In the genomic region with DNA sequence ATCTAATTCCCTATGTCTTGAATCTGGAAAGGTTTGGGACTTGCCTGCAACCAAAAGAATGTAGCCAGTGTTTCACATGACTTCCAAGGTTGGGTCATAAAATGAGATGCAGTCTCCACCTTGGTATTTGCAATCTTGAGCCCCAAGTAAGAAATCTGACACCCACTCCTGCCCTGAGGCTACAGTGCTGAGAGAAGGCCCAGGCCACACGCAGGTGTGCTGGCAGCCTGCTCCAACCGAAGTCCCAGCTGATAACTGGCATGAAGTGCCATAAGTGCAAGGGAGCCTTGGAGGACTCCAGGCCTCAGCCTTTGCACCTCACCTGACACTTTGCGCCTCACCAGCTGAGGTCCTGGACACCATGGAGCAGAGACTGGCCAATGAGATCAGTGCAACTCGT, we compare ENCODE assay signal across 17 cellular contexts.
A peak's percentile ranks its signal among the peaks of the same experiment; 100 is the strongest.
DNase-seq lines count a peak whose midpoint lies in the region; ATAC-seq and TF ChIP-seq lines count a peak whose summit lies in the region.
"Had no signal": no experiment of that assay in that cellular context is flagged by ENCODE, and none has a peak within 500 bp of the region (broad histone marks: within the 10 kb centered on the region; RNA-seq: fewer than 3 reads in every experiment).

No MANE protein-coding gene starts in this region.

- intact Hi-C loops in Caco-2 (cut with micrococcal nuclease; ENCODE audit: unreplicated experiment): no loop called here

- no peaks in the 10 kb centered on the region for H3K27me3 Mint-ChIP-seq in Caco-2 (ENCODE audit: insufficient read depth, unreplicated experiment)

- TF ChIP-seq CTCF in Caco-2 (IDR thresholded peaks at IDR 0.05; ENCODE audit: insufficient read depth in 1 of 2, low read depth in 1 of 2, low read length in 1 of 2, severe bottlenecking in 1 of 2, unreplicated experiment in 1 of 2): no peak

- no peaks in the 10 kb centered on the region for H3K27me3 ChIP-seq in Caco-2 (replicated peaks; ENCODE audit: control insufficient read depth, insufficient read depth, low read length)
- H3K27me3 ChIP-seq in H7 (ENCODE audit: control insufficient read depth, insufficient read depth, low read length): no peaks in the 10 kb centered on the region
- H3K27me3 ChIP-seq: right atrium auricular region had no signal

- ATAC-seq in SK-N-SH treated with all-trans-retinoic acid at 6 μM for 48 hours: no peak

- DNase-seq in Caco-2 (peak; percentile 24 to 74), H7 (peak; percentile 12), RPMI8226 (peak; percentile 92), kidney tubule cell (ENCODE audit: low spot score) (peak; percentile 59), dermis blood vessel endothelial cell (no peak), hepatic stellate cell (ENCODE audit: low spot score) (no peak), GOT3 (lab: John Stamatoyannopoulos, UW) (no peak)
- DNase-seq: activated CD4-positive, alpha-beta T cell treated with anti-CD3 and anti-CD28 coated beads, Interleukin-2, amount 50 U/mL, for 4 hours; activated T-cell treated with anti-CD3 and anti-CD28 coated beads, Interleukin-2, amount 50 U/mL, for 48 hours; erythroblast; NCI-H345 had no signal

- BruUV-seq in Caco-2 (replicated peaks; lab: Mats Ljungman, UMichigan): no TSS peak

- H3K9me3 ChIP-seq in Caco-2: no peaks in the 10 kb centered on the region
- H3K9me3 ChIP-seq: HAP-1, right atrium auricular region had no signal

- H3K27ac Mint-ChIP-seq in Caco-2 (ENCODE audit: unreplicated experiment): no peak overlapping the region
- H3K27ac Mint-ChIP-seq: B cell, memory B cell had no signal

- no peaks in the 10 kb centered on the region for H3K9me3 Mint-ChIP-seq in Caco-2 (ENCODE audit: unreplicated experiment)
- H3K9me3 Mint-ChIP-seq: memory B cell, neural crest cell had no signal

- H3K4me3 Mint-ChIP-seq in Caco-2 (ENCODE audit: unreplicated experiment): no peak overlapping the region
- H3K4me3 Mint-ChIP-seq: B cell, memory B cell, neural crest cell had no signal

- CTCF ChIA-PET in Caco-2 (lab: Charles Lee): interaction anchor here (1.2 kb wide), 1 partner anchor 11 kb away, joined by 10 read pairs; no protein-coding TSS in a partner anchor

- peaks cover 16% of the 10 kb centered on the region for H3K4me1 Mint-ChIP-seq in Caco-2 (ENCODE audit: low read depth, unreplicated experiment)

- peaks cover 15% of the 10 kb centered on the region for H3K4me1 ChIP-seq in Caco-2
- H3K4me1 ChIP-seq: HAP-1 had no signal

- no peaks in the 10 kb centered on the region for H3K36me3 Mint-ChIP-seq in Caco-2 (ENCODE audit: insufficient read depth, unreplicated experiment)
- H3K36me3 Mint-ChIP-seq: memory B cell had no signal

- POLR2A ChIA-PET in Caco-2 (lab: Charles Lee): no interaction called here

- H3K36me3 ChIP-seq in Caco-2 (ENCODE audit: control insufficient read depth, insufficient read depth, low read length) (no peaks in the 10 kb centered on the region), H7 (replicated peaks; ENCODE audit: control insufficient read depth, insufficient read depth, low read length) (no peaks in the 10 kb centered on the region)
- H3K36me3 ChIP-seq: HAP-1, right atrium auricular region had no signal

- H3K4me3 ChIP-seq in Caco-2 (ENCODE audit: low read depth, low read length): no peak overlapping the region
- H3K4me3 ChIP-seq in H7 (ENCODE audit: insufficient read depth, low read depth, low read length): no peak overlapping the region
- H3K4me3 ChIP-seq: HAP-1, right atrium auricular region had no signal

TF ChIP-seq in SK-N-SH treated with all-trans-retinoic acid at 6 μM for 48 hours, 23 proteins besides CTCF, POLR2A, EP300 and RAD21 (continues in another document):
- TF ChIP-seq ARNTL (CRISPR knock-in tag; IDR thresholded peaks at IDR 0.05; ENCODE audit: borderline replicate concordance, low read depth) (no peak), CSDC2 (CRISPR knock-in tag; IDR thresholded peaks at IDR 0.05) (no peak), ISL1 (CRISPR knock-in tag; IDR thresholded peaks at IDR 0.05) (no peak), RARB (CRISPR knock-in tag; IDR thresholded peaks at IDR 0.05) (no peak), ESRRG (CRISPR knock-in tag; IDR thresholded peaks at IDR 0.05) (no peak), ZC3H10 (CRISPR knock-in tag; IDR thresholded peaks at IDR 0.05) (no peak), ZFP3 (CRISPR knock-in tag; IDR thresholded peaks at IDR 0.05) (no peak), GLIS3 (CRISPR knock-in tag; IDR thresholded peaks at IDR 0.05) (no peak), TOX (CRISPR knock-in tag; IDR thresholded peaks at IDR 0.05; ENCODE audit: borderline replicate concordance) (no peak)
- TF ChIP-seq, protein P1, sequence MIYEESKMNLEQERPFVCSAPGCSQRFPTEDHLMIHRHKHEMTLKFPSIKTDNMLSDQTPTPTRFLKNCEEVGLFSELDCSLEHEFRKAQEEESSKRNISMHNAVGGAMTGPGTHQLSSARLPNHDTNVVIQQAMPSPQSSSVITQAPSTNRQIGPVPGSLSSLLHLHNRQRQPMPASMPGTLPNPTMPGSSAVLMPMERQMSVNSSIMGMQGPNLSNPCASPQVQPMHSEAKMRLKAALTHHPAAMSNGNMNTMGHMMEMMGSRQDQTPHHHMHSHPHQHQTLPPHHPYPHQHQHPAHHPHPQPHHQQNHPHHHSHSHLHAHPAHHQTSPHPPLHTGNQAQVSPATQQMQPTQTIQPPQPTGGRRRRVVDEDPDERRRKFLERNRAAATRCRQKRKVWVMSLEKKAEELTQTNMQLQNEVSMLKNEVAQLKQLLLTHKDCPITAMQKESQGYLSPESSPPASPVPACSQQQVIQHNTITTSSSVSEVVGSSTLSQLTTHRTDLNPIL (CRISPR knock-in tag; IDR thresholded peaks at IDR 0.05; ENCODE audit: low read depth): no peak
- TF ChIP-seq, protein P2, sequence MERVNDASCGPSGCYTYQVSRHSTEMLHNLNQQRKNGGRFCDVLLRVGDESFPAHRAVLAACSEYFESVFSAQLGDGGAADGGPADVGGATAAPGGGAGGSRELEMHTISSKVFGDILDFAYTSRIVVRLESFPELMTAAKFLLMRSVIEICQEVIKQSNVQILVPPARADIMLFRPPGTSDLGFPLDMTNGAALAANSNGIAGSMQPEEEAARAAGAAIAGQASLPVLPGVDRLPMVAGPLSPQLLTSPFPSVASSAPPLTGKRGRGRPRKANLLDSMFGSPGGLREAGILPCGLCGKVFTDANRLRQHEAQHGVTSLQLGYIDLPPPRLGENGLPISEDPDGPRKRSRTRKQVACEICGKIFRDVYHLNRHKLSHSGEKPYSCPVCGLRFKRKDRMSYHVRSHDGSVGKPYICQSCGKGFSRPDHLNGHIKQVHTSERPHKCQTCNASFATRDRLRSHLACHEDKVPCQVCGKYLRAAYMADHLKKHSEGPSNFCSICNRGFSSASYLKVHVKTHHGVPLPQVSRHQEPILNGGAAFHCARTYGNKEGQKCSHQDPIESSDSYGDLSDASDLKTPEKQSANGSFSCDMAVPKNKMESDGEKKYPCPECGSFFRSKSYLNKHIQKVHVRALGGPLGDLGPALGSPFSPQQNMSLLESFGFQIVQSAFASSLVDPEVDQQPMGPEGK (CRISPR knock-in tag; IDR thresholded peaks at IDR 0.05; ENCODE audit: borderline replicate concordance): no peak
- TF ChIP-seq, protein P3, sequence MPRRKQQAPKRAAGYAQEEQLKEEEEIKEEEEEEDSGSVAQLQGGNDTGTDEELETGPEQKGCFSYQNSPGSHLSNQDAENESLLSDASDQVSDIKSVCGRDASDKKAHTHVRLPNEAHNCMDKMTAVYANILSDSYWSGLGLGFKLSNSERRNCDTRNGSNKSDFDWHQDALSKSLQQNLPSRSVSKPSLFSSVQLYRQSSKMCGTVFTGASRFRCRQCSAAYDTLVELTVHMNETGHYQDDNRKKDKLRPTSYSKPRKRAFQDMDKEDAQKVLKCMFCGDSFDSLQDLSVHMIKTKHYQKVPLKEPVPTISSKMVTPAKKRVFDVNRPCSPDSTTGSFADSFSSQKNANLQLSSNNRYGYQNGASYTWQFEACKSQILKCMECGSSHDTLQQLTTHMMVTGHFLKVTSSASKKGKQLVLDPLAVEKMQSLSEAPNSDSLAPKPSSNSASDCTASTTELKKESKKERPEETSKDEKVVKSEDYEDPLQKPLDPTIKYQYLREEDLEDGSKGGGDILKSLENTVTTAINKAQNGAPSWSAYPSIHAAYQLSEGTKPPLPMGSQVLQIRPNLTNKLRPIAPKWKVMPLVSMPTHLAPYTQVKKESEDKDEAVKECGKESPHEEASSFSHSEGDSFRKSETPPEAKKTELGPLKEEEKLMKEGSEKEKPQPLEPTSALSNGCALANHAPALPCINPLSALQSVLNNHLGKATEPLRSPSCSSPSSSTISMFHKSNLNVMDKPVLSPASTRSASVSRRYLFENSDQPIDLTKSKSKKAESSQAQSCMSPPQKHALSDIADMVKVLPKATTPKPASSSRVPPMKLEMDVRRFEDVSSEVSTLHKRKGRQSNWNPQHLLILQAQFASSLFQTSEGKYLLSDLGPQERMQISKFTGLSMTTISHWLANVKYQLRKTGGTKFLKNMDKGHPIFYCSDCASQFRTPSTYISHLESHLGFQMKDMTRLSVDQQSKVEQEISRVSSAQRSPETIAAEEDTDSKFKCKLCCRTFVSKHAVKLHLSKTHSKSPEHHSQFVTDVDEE (CRISPR knock-in tag; IDR thresholded peaks at IDR 0.05): no peak
- TF ChIP-seq, protein P4, sequence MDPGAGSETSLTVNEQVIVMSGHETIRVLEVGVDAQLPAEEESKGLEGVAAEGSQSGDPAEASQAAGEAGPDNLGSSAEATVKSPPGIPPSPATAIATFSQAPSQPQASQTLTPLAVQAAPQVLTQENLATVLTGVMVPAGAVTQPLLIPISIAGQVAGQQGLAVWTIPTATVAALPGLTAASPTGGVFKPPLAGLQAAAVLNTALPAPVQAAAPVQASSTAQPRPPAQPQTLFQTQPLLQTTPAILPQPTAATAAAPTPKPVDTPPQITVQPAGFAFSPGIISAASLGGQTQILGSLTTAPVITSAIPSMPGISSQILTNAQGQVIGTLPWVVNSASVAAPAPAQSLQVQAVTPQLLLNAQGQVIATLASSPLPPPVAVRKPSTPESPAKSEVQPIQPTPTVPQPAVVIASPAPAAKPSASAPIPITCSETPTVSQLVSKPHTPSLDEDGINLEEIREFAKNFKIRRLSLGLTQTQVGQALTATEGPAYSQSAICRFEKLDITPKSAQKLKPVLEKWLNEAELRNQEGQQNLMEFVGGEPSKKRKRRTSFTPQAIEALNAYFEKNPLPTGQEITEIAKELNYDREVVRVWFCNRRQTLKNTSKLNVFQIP (CRISPR knock-in tag; IDR thresholded peaks at IDR 0.05; ENCODE audit: borderline replicate concordance, low read depth): no peak

Comparison
In these comparisons a context has a peak if more than half of its experiments do, and no peak if none do; other contexts are left out.
1. DNase-seq: peak in Caco-2 (2 of 2), H7 (single experiment), RPMI8226 (single experiment) and kidney tubule cell (single experiment); none in dermis blood vessel endothelial cell (single experiment), hepatic stellate cell (single experiment) and GOT3 (single experiment).